1 cellular context compared by ENCODE assay signal in genomic region chr19:1984360-1984759, GRCh38.
TF ChIP-seq lines count a peak whose summit lies in the region.

No MANE protein-coding gene starts in this region.

TF ChIP-seq in GM23338, 12 proteins besides CTCF, POLR2A, EP300 and RAD21 (continued from another document):
- TF ChIP-seq POLR2AphosphoS5 (IDR thresholded peaks at IDR 0.05; ENCODE audit: low read depth): no peak
